Comparison of ENCODE assay signal across 19 cellular contexts in the genomic region with DNA sequence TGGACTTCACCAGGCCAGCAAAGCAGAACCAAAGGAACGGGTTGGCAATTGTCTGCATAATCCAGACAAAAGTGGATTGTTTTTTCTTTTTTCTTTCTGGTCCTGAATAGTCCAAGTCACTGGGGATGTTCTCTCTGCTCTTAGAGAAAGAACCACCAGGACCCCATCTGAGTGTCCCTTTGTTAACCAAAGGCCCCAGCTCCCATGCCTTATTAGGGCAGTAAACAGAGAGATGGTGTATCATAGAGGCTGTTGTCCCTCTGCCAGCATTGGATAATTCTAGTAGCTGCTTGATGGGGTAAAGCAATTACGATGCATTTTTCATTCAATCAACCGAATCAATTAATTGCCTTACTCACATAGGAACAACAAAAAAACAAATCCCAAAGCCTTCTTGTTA.
"Had no signal": no experiment of that assay in that cellular context is flagged by ENCODE, and none has a peak within 500 bp of the region (broad histone marks: within the 10 kb centered on the region; RNA-seq: fewer than 3 reads in every experiment).

No MANE protein-coding gene starts in this region.

- H3K27ac ChIP-seq: breast epithelium, coronary artery, epithelial cell of prostate, left ventricle myocardium inferior, neutrophil, parathyroid adenoma, right lobe of liver, skin epidermis, tibial artery, VCaP had no signal

- ATAC-seq: activated CD8-positive, alpha-beta T cell treated with anti-CD3 and anti-CD28 coated beads for 36 hours; right lobe of liver; stimulated activated naive B cell treated with anti-CD40 and anti-IgM and Interleukin-4, amounts not matched to agents 10 μg/mL and 1 μg/mL and 100 μg/mL, for 72 hours; T-cell had no signal

- DNase-seq: activated CD4-positive, alpha-beta T cell treated with anti-CD3 and anti-CD28 coated beads, Interleukin-2, amount 10 ng/mL, durations not matched to agents 7 days and 5 days; activated CD4-positive, CD25-positive, alpha-beta regulatory T cell treated with anti-CD3 and anti-CD28 coated beads, Interleukin-2, amount 50 U/mL, for 72 hours; activated CD8-positive, alpha-beta T cell treated with anti-CD3 and anti-CD28 coated beads for 36 hours; activated gamma-delta T cell treated with Interleukin-2 at 50 U/mL for 16 hours; immature natural killer cell; kidney glomerular epithelial cell; left ventricle myocardium inferior; stimulated activated CD4-positive, alpha-beta T cell treated with anti-CD3 and anti-CD28 coated beads, Interleukin-2, amount 100 ng/mL, for 24 hours; stimulated activated naive B cell treated with anti-CD40 and anti-IgM and Interleukin-4, amounts not matched to agents 10 μg/mL and 1 μg/mL and 100 μg/mL, for 72 hours; T-cell; tibial artery had no signal
